In genomic region chr12:49865109-49865781, GRCh38 we compare ENCODE assay signal across 23 cellular contexts. TPM values are rescaled to one million over a fixed set of nuclear protein-coding genes. Genes with fewer than 3 reads are reported as not detected.
"Had no signal": no experiment of that assay in that cellular context is flagged by ENCODE, and none has a peak within 500 bp of the region (broad histone marks: within the 10 kb centered on the region; RNA-seq: fewer than 3 reads in every experiment).

No MANE protein-coding gene starts in this region.

- H3K36me3 Mint-ChIP-seq: activated CD4-positive, alpha-beta memory T cell treated with anti-CD3 and anti-CD28 coated beads for 36 hours; activated naive CD8-positive, alpha-beta T cell treated with anti-CD3 and anti-CD28 coated beads for 36 hours; naive B cell had no signal

- H3K27ac ChIP-seq: gastrocnemius medialis, prostate gland, right atrium auricular region, SK-N-MC, tibial nerve had no signal

- H3K9me3 Mint-ChIP-seq: activated CD4-positive, alpha-beta memory T cell treated with anti-CD3 and anti-CD28 coated beads for 36 hours; activated naive CD8-positive, alpha-beta T cell treated with anti-CD3 and anti-CD28 coated beads for 36 hours; dendritic cell treated with granulocyte-macrophage colony-stimulating factor and Interleukin-4, amounts not matched to agents 40 ng/mL and 50 ng/mL, for 4 days; naive B cell; neural crest cell; stimulated activated naive CD8-positive, alpha-beta T cell treated with anti-CD3 and anti-CD28 coated beads, Interleukin-15, Interleukin-2, amounts not matched to agents 100 ng/mL and 50 ng/mL, for 24 hours had no signal

- H3K36me3 ChIP-seq: gastrocnemius medialis, prostate gland, right atrium auricular region, tibial nerve had no signal

- FAIRE-seq: endothelial cell of umbilical vein, urothelium cell line had no signal

- H3K4me3 ChIP-seq: gastrocnemius medialis, mucosa of descending colon, prostate gland, right atrium auricular region, SK-N-MC, tibial nerve had no signal

- DNase-seq: activated CD4-positive, alpha-beta memory T cell treated with anti-CD3 and anti-CD28 coated beads for 36 hours; activated CD4-positive, alpha-beta T cell treated with anti-CD3 and anti-CD28 coated beads for 48 hours; activated CD4-positive, CD25-positive, alpha-beta regulatory T cell; activated naive CD4-positive, alpha-beta T cell; activated naive CD8-positive, alpha-beta T cell treated with anti-CD3 and anti-CD28 coated beads for 36 hours; activated T-cell treated with anti-CD3 and anti-CD28 coated beads, Interleukin-2, amount 50 U/mL, for 1 hour; effector memory CD4-positive, alpha-beta T cell; gastrocnemius medialis; mucosa of descending colon; naive B cell; stimulated activated CD4-positive, alpha-beta T cell treated with anti-CD3 and anti-CD28 coated beads, Interleukin-12 subunit alpha, Interleukin-12 subunit beta, amount 100 ng/mL, for 4 hours; SW 1271; T-helper 17 cell had no signal

- H3K4me3 Mint-ChIP-seq: activated CD4-positive, alpha-beta memory T cell treated with anti-CD3 and anti-CD28 coated beads for 36 hours; activated naive CD8-positive, alpha-beta T cell treated with anti-CD3 and anti-CD28 coated beads for 36 hours; dendritic cell treated with granulocyte-macrophage colony-stimulating factor and Interleukin-4, amounts not matched to agents 40 ng/mL and 50 ng/mL, for 4 days; naive B cell; neural crest cell; stimulated activated naive CD8-positive, alpha-beta T cell treated with anti-CD3 and anti-CD28 coated beads, Interleukin-15, Interleukin-2, amounts not matched to agents 100 ng/mL and 50 ng/mL, for 24 hours; T-helper 17 cell had no signal

- H3K4me1 Mint-ChIP-seq: activated naive CD8-positive, alpha-beta T cell treated with anti-CD3 and anti-CD28 coated beads for 36 hours; neural crest cell had no signal

- H3K27ac Mint-ChIP-seq: activated CD4-positive, alpha-beta memory T cell treated with anti-CD3 and anti-CD28 coated beads for 36 hours; activated naive CD8-positive, alpha-beta T cell treated with anti-CD3 and anti-CD28 coated beads for 36 hours; dendritic cell treated with granulocyte-macrophage colony-stimulating factor and Interleukin-4, amounts not matched to agents 40 ng/mL and 50 ng/mL, for 4 days; stimulated activated naive CD8-positive, alpha-beta T cell treated with anti-CD3 and anti-CD28 coated beads, Interleukin-15, Interleukin-2, amounts not matched to agents 100 ng/mL and 50 ng/mL, for 24 hours; T-helper 17 cell had no signal

- ATAC-seq: esophagus mucosa, gastrocnemius medialis, mucosa of descending colon, T-helper 17 cell had no signal

- H3K27me3 Mint-ChIP-seq: activated CD4-positive, alpha-beta memory T cell treated with anti-CD3 and anti-CD28 coated beads for 36 hours; activated naive CD8-positive, alpha-beta T cell treated with anti-CD3 and anti-CD28 coated beads for 36 hours; stimulated activated naive CD8-positive, alpha-beta T cell treated with anti-CD3 and anti-CD28 coated beads, Interleukin-15, Interleukin-2, amounts not matched to agents 100 ng/mL and 50 ng/mL, for 24 hours had no signal

- H3K27me3 ChIP-seq: gastrocnemius medialis, right atrium auricular region, tibial nerve had no signal

- H3K9me3 ChIP-seq: gastrocnemius medialis, mucosa of descending colon, prostate gland, right atrium auricular region, tibial nerve had no signal

RNA-seq across cellular contexts. Expression of gene FAIM2, which starts 38.5 kb away (rescaled TPM):
- total RNA-seq: endothelial cell of umbilical vein had no signal
